35 cellular contexts compared by ENCODE assay signal in the genomic region with DNA sequence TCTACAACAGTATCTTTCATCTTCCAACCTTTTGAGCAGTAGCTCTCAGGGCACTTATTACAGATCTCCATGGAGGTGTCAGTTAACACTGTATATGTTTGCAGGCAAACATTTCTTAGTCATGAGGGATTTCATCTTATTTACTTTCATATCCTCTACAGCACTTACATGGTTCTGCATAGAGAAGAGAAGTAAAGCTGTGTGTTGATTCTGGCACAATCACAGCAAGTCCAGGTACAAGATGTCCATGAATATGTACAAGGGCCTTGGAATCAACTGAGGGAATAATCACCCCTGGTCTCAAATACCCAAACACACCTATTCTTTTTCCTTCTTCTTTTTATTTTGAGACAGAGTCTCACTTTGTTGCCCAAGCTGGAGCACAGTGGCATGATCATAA.
"Had no signal": no experiment of that assay in that cellular context is flagged by ENCODE, and none has a peak within 500 bp of the region (broad histone marks: within the 10 kb centered on the region; RNA-seq: fewer than 3 reads in every experiment).

No MANE protein-coding gene starts in this region.

- H3K36me3 ChIP-seq: adrenal gland, brain microvascular endothelial cell, breast epithelium, WERI-Rb-1 had no signal

- H3K9me3 Mint-ChIP-seq: activated CD4-positive, alpha-beta T cell treated with anti-CD3 and anti-CD28 coated beads, Interleukin-2, amount 10 ng/mL, durations not matched to agents 7 days and 5 days; activated naive CD4-positive, alpha-beta T cell treated with anti-CD3 and anti-CD28 coated beads, Interleukin-2, amount 50 U/mL, for 72 hours; activated T-cell treated with anti-CD3 and anti-CD28 coated beads, Interleukin-2, amount 50 U/mL, for 4 hours; activated T-helper 1 cell treated with anti-CD3 and anti-CD28 coated beads, Interleukin-12 subunit alpha, Interleukin-12 subunit beta, Interleukin-2, Interleukin-4 antibody, amounts not matched to agents 30 ng/mL and 10 ng/mL and 1 ng/mL, durations not matched to agents 14 hours and 24 hours and 36 hours; activated T-helper 17 cell treated with anti-CD3 and anti-CD28 coated beads, Interleukin-2, amount 50 U/mL, for 72 hours; T-helper 1 cell treated with Interleukin-12 subunit alpha and Interleukin-12 subunit beta and Interleukin-4 antibody, amounts not matched to agents 30 μg/mL and 1 μg/mL, for 36 hours; T-helper 2 cell treated with Interferon-gamma antibody and Interleukin-4, amounts not matched to agents 5 μg/mL and 100 μg/mL, for 36 hours had no signal

- ATAC-seq: activated CD4-positive, alpha-beta T cell treated with anti-CD3 and anti-CD28 coated beads for 36 hours; activated CD4-positive, CD25-positive, alpha-beta regulatory T cell treated with anti-CD3 and anti-CD28 coated beads, Interleukin-2, amount 50 U/mL, for 24 hours; activated CD8-positive, alpha-beta T cell treated with anti-CD3 and anti-CD28 coated beads for 36 hours; activated naive CD4-positive, alpha-beta T cell treated with anti-CD3 and anti-CD28 coated beads, Interleukin-2, amount 50 U/mL, for 72 hours; activated T-cell treated with anti-CD3 and anti-CD28 coated beads, Interleukin-2, amount 50 U/mL, for 4 hours; activated T-cell treated with anti-CD3 and anti-CD28 coated beads, Interleukin-2, amount 50 U/mL, for 72 hours; activated T-helper 17 cell treated with anti-CD3 and anti-CD28 coated beads, Interleukin-2, amount 50 U/mL, for 72 hours; body of pancreas; WTC11 had no signal

- H3K36me3 Mint-ChIP-seq: activated naive CD4-positive, alpha-beta T cell treated with anti-CD3 and anti-CD28 coated beads, Interleukin-2, amount 50 U/mL, for 72 hours; activated naive CD8-positive, alpha-beta T cell treated with anti-CD3 and anti-CD28 coated beads for 36 hours had no signal

- H3K27me3 Mint-ChIP-seq: activated CD4-positive, alpha-beta T cell treated with anti-CD3 and anti-CD28 coated beads, Interleukin-2, amount 10 ng/mL, durations not matched to agents 7 days and 5 days had no signal

- DNase-seq: activated CD4-positive, alpha-beta T cell treated with anti-CD3 and anti-CD28 coated beads for 1 hour; activated CD4-positive, alpha-beta T cell treated with anti-CD3 and anti-CD28 coated beads for 36 hours; activated CD4-positive, alpha-beta T cell treated with anti-CD3 and anti-CD28 coated beads for 48 hours; activated CD4-positive, alpha-beta T cell treated with anti-CD3 and anti-CD28 coated beads, Interleukin-2, amount 10 ng/mL, durations not matched to agents 7 days and 5 days; activated CD4-positive, alpha-beta T cell treated with anti-CD3 and anti-CD28 coated beads, Interleukin-2, amount 50 U/mL, for 48 hours; activated CD4-positive, CD25-positive, alpha-beta regulatory T cell; activated CD8-positive, alpha-beta memory T cell treated with anti-CD3 and anti-CD28 coated beads, Interleukin-2, amount 50 U/mL, for 4 hours; activated CD8-positive, alpha-beta T cell treated with anti-CD3 and anti-CD28 coated beads for 36 hours; activated effector memory CD4-positive, alpha-beta T cell treated with anti-CD3 and anti-CD28 coated beads, Interleukin-2, amount 50 U/mL, for 16 hours; activated gamma-delta T cell treated with Interleukin-2 at 50 U/mL for 16 hours; activated naive CD4-positive, alpha-beta T cell; activated naive CD4-positive, alpha-beta T cell treated with anti-CD3 and anti-CD28 coated beads for 36 hours; activated naive CD4-positive, alpha-beta T cell treated with anti-CD3 and anti-CD28 coated beads, Interleukin-2, amount 50 U/mL, for 16 hours; activated naive CD8-positive, alpha-beta T cell treated with anti-CD3 and anti-CD28 coated beads for 36 hours; activated T-cell treated with anti-CD3 and anti-CD28 coated beads for 4 hours; activated T-cell treated with anti-CD3 and anti-CD28 coated beads, Interleukin-2, amount 50 U/mL, for 1 hour; activated T-cell treated with anti-CD3 and anti-CD28 coated beads, Interleukin-2, amount 50 U/mL, for 4 hours; activated T-cell treated with anti-CD3 and anti-CD28 coated beads, Interleukin-2, amount 50 U/mL, for 72 hours; adrenal gland; amniotic stem cell; aorta; body of pancreas; brain microvascular endothelial cell; central memory CD4-positive, alpha-beta T cell; T-helper 2 cell; T-helper 9 cell; WERI-Rb-1 had no signal

- H3K27ac ChIP-seq: adrenal gland, body of pancreas, brain microvascular endothelial cell, breast epithelium, WERI-Rb-1 had no signal

- H3K9me3 ChIP-seq: adrenal gland, body of pancreas had no signal

- H3K27ac Mint-ChIP-seq: activated CD4-positive, alpha-beta T cell treated with anti-CD3 and anti-CD28 coated beads for 36 hours; activated CD4-positive, alpha-beta T cell treated with anti-CD3 and anti-CD28 coated beads, Interleukin-2, amount 10 ng/mL, durations not matched to agents 7 days and 5 days; activated CD8-positive, alpha-beta T cell treated with anti-CD3 and anti-CD28 coated beads for 36 hours; activated naive CD4-positive, alpha-beta T cell treated with anti-CD3 and anti-CD28 coated beads for 36 hours; activated naive CD4-positive, alpha-beta T cell treated with anti-CD3 and anti-CD28 coated beads, Interleukin-2, amount 50 U/mL, for 72 hours; activated naive CD8-positive, alpha-beta T cell treated with anti-CD3 and anti-CD28 coated beads for 36 hours; activated T-cell treated with anti-CD3 and anti-CD28 coated beads, Interleukin-2, amount 50 U/mL, for 72 hours; activated T-helper 1 cell treated with anti-CD3 and anti-CD28 coated beads, Interleukin-12 subunit alpha, Interleukin-12 subunit beta, Interleukin-2, Interleukin-4 antibody, amounts not matched to agents 30 ng/mL and 10 ng/mL and 1 ng/mL, durations not matched to agents 14 hours and 24 hours and 36 hours; activated T-helper 17 cell treated with anti-CD3 and anti-CD28 coated beads, Interleukin-2, amount 50 U/mL, for 72 hours; T-helper 1 cell treated with Interleukin-12 subunit alpha and Interleukin-12 subunit beta and Interleukin-4 antibody, amounts not matched to agents 30 μg/mL and 1 μg/mL, for 36 hours; T-helper 2 cell treated with Interferon-gamma antibody and Interleukin-4, amounts not matched to agents 5 μg/mL and 100 μg/mL, for 36 hours; WTC11 had no signal

- H3K4me3 ChIP-seq: adrenal gland, body of pancreas, breast epithelium had no signal

- H3K4me3 Mint-ChIP-seq: activated CD4-positive, alpha-beta T cell treated with anti-CD3 and anti-CD28 coated beads for 36 hours; activated CD4-positive, alpha-beta T cell treated with anti-CD3 and anti-CD28 coated beads, Interleukin-2, amount 10 ng/mL, durations not matched to agents 7 days and 5 days; activated CD8-positive, alpha-beta T cell treated with anti-CD3 and anti-CD28 coated beads for 36 hours; activated naive CD4-positive, alpha-beta T cell treated with anti-CD3 and anti-CD28 coated beads for 36 hours; activated naive CD8-positive, alpha-beta T cell treated with anti-CD3 and anti-CD28 coated beads for 36 hours; activated T-cell treated with anti-CD3 and anti-CD28 coated beads, Interleukin-2, amount 50 U/mL, for 4 hours; activated T-cell treated with anti-CD3 and anti-CD28 coated beads, Interleukin-2, amount 50 U/mL, for 72 hours; activated T-helper 1 cell treated with anti-CD3 and anti-CD28 coated beads, Interleukin-12 subunit alpha, Interleukin-12 subunit beta, Interleukin-2, Interleukin-4 antibody, amounts not matched to agents 30 ng/mL and 10 ng/mL and 1 ng/mL, durations not matched to agents 14 hours and 24 hours and 36 hours; activated T-helper 17 cell treated with anti-CD3 and anti-CD28 coated beads, Interleukin-2, amount 50 U/mL, for 72 hours; T-helper 1 cell treated with Interleukin-12 subunit alpha and Interleukin-12 subunit beta and Interleukin-4 antibody, amounts not matched to agents 30 μg/mL and 1 μg/mL, for 36 hours; T-helper 2 cell treated with Interferon-gamma antibody and Interleukin-4, amounts not matched to agents 5 μg/mL and 100 μg/mL, for 36 hours; WTC11 had no signal

- H3K4me1 Mint-ChIP-seq: activated CD4-positive, alpha-beta T cell treated with anti-CD3 and anti-CD28 coated beads for 36 hours; activated CD4-positive, alpha-beta T cell treated with anti-CD3 and anti-CD28 coated beads, Interleukin-2, amount 10 ng/mL, durations not matched to agents 7 days and 5 days; activated naive CD8-positive, alpha-beta T cell treated with anti-CD3 and anti-CD28 coated beads for 36 hours; activated T-helper 17 cell treated with anti-CD3 and anti-CD28 coated beads, Interleukin-2, amount 50 U/mL, for 72 hours; WTC11 had no signal

- H3K27me3 ChIP-seq: adrenal gland, body of pancreas, brain microvascular endothelial cell, breast epithelium had no signal

- H3K4me1 ChIP-seq: adrenal gland, body of pancreas, breast epithelium had no signal
